In genomic region chr4:105472871-105473339, GRCh38 we compare ENCODE assay signal across 8 cellular contexts. TPM values are rescaled to one million over a fixed set of nuclear protein-coding genes. Genes with fewer than 3 reads are reported as not detected.
A peak's percentile ranks its signal among the peaks of the same experiment; 100 is the strongest.
DNase-seq lines count a peak whose midpoint lies in the region; ATAC-seq and TF ChIP-seq lines count a peak whose summit lies in the region.

No MANE protein-coding gene starts in this region.

- no peak overlapping the region for H2AK5ac ChIP-seq in mesenchymal stem cell (ENCODE audit: low read length, severe bottlenecking)

- H3K36me3 ChIP-seq in mammary epithelial cell (ENCODE audit: insufficient read depth, low read length) (no peaks in the 10 kb centered on the region), mesenchymal stem cell (ENCODE audit: control insufficient read depth in 1 of 2, insufficient read depth in 2 of 2, low read depth in 1 of 2, low read length in 2 of 2) (no peaks in the 10 kb centered on the region), vagina (no peaks in the 10 kb centered on the region)

- 1% methylated on average over 20 of the region's 20 CpGs for WGBS in mammary epithelial cell (ENCODE audit: low coverage, missing lambda C conversion rate)
- WGBS in mesenchymal stem cell = 14% methylated on average over 20 of the region's 20 CpGs

- H3K4me3 ChIP-seq in LNCaP clone FGC (ENCODE audit: low read depth, low read length) (peak overlapping the region; percentile 94), mammary epithelial cell (replicated peaks in 1 of 3; ENCODE audit: insufficient read depth in 1 of 3, low read depth in 2 of 3, low read length in 3 of 3) (peak overlapping the region; percentile 84 to 95 (median 89)), mesenchymal stem cell (ENCODE audit: insufficient read depth in 1 of 2, low read depth in 1 of 2, low read length in 2 of 2) (peak overlapping the region; percentile 94 to 99), vagina (peak overlapping the region; percentile 78 to 91)

- CTCF ChIA-PET in mammary epithelial cell (lab: Charles Lee; ENCODE audit: low non-redundant PET) = interaction anchor here (0.6 kb wide), 1 partner anchor 188 kb away, joined by 4 read pairs; no protein-coding TSS in a partner anchor

- TF ChIP-seq CTCF in LNCaP clone FGC (IDR thresholded peaks at IDR 0.05; ENCODE audit: control insufficient read depth, extremely low read depth, insufficient read depth) (no peak), mammary epithelial cell (conservative IDR thresholded peaks at IDR 0.05 in 1 of 2, IDR thresholded peaks at IDR 0.05 in 1 of 2; ENCODE audit: extremely low read depth in 1 of 2, insufficient read depth in 1 of 2, low read depth in 1 of 2, low read length in 2 of 2) (no peak), vagina (IDR thresholded peaks at IDR 0.05) (no peak)

- no peak for DNase-seq in Right ventricle myocardium superior
- DNase-seq in cardiac septum (ENCODE audit: low spot score) = no peak
- no peak for DNase-seq in LNCaP clone FGC (ENCODE audit: low read depth)
- no peak for DNase-seq in mammary epithelial cell
- no peak for DNase-seq in mesenchymal stem cell
- peak in 1 of 2 donors; percentile 93 for DNase-seq in vagina (ENCODE audit: extremely low spot score in 2 of 2)
- DNase-seq in stimulated activated CD4-positive, alpha-beta T cell treated with anti-CD3 and anti-CD28 coated beads, Interleukin-15, amount 100 ng/mL, for 24 hours = no peak
- no peak for DNase-seq in mesenteric fat pad (ENCODE audit: low spot score)

- dilution Hi-C loops in mammary epithelial cell (cut with HindIII; ENCODE audit: low sequenced_read_pairs) = no loop called here

- H3K9ac ChIP-seq in mammary epithelial cell (ENCODE audit: insufficient read depth, low read length) = peak overlapping the region; percentile 96
- peak overlapping the region; percentile 99 for H3K9ac ChIP-seq in mesenchymal stem cell (ENCODE audit: low read length)

- H3K18ac ChIP-seq in mesenchymal stem cell (ENCODE audit: low read depth in 1 of 2, low read length in 2 of 2) = peak overlapping the region; percentile 66 to 78

- H4K91ac ChIP-seq in mesenchymal stem cell (ENCODE audit: low read length) = no peak overlapping the region

- no peak overlapping the region for H3K4ac ChIP-seq in mesenchymal stem cell (ENCODE audit: low read depth in 1 of 2, low read length in 2 of 2)

- H2BK120ac ChIP-seq in mesenchymal stem cell (ENCODE audit: low read depth, low read length) = no peak overlapping the region

- H3K79me2 ChIP-seq in mammary epithelial cell (ENCODE audit: insufficient read depth, low read length) = peaks cover 53% of the 10 kb centered on the region

- H3K4me2 ChIP-seq in mammary epithelial cell (ENCODE audit: insufficient read depth, low read depth, low read length) (peak overlapping the region; percentile 95), mesenchymal stem cell (ENCODE audit: low read length, poor library complexity, severe bottlenecking) (peak overlapping the region; percentile 81)

- peaks cover 8% of the 10 kb centered on the region for H3K79me1 ChIP-seq in mesenchymal stem cell (replicated peaks; ENCODE audit: low read length, poor library complexity, severe bottlenecking)

- H2BK12ac ChIP-seq in mesenchymal stem cell (ENCODE audit: low read length in 2 of 2) = peak overlapping the region in 1 of 2 experiments; percentile 54

- no peak overlapping the region for H3K23ac ChIP-seq in mesenchymal stem cell (ENCODE audit: low read length in 2 of 2)

- H3K27ac ChIP-seq in mammary epithelial cell (ENCODE audit: insufficient read depth, low read depth, low read length) (peak overlapping the region; percentile 83), mesenchymal stem cell (ENCODE audit: low read length, poor library complexity, severe bottlenecking) (peak overlapping the region; percentile 91), vagina (peak overlapping the region; percentile 97)

- no TSS peak for BruUV-seq in mammary epithelial cell (replicated peaks; lab: Mats Ljungman, UMichigan)

- in situ Hi-C loops in mammary epithelial cell (cut with MboI; ENCODE audit: low sequenced_read_pairs in 2 of 2) = loop anchor here in 1 of 2 donors (25.0 kb wide), 2 partner anchors 336 to 1486 kb away; partner anchors contain the start of gene TET2

- no peak overlapping the region for H2BK5ac ChIP-seq in mesenchymal stem cell (ENCODE audit: low read depth, low read length, poor library complexity, severe bottlenecking)

- no peak overlapping the region for H3K14ac ChIP-seq in mesenchymal stem cell (ENCODE audit: low read length in 2 of 2)

- peaks cover 2% of the 10 kb centered on the region for H4K20me1 ChIP-seq in mammary epithelial cell (ENCODE audit: insufficient read depth, low read length)

- H3K27me3 ChIP-seq in mammary epithelial cell (ENCODE audit: insufficient read depth, low read length) (no peaks in the 10 kb centered on the region), mesenchymal stem cell (ENCODE audit: control insufficient read depth in 1 of 2, insufficient read depth in 1 of 2, low read length in 2 of 2) (no peaks in the 10 kb centered on the region), vagina (no peaks in the 10 kb centered on the region)

- H3K4me1 ChIP-seq in mammary epithelial cell (ENCODE audit: insufficient read depth, low read length) (peaks cover 7% of the 10 kb centered on the region), mesenchymal stem cell (ENCODE audit: control insufficient read depth, insufficient read depth, low read depth, low read length) (peaks cover 4% of the 10 kb centered on the region), vagina (peaks cover 35% of the 10 kb centered on the region)

- H2BK15ac ChIP-seq in mesenchymal stem cell (ENCODE audit: low read depth, poor library complexity, severe bottlenecking) = no peak overlapping the region

- H3K9me3 ChIP-seq in mammary epithelial cell (replicated peaks; ENCODE audit: insufficient read depth, low read length) (no peaks in the 10 kb centered on the region), mesenchymal stem cell (ENCODE audit: control insufficient read depth, low read length) (no peaks in the 10 kb centered on the region), vagina (no peaks in the 10 kb centered on the region)

- peak overlapping the region; percentile 52 for H4K8ac ChIP-seq in mesenchymal stem cell (ENCODE audit: low read length)

- no peak for TF ChIP-seq POLR2A in vagina (IDR thresholded peaks at IDR 0.05)

- H2AFZ ChIP-seq in mammary epithelial cell (ENCODE audit: low read depth, low read length) (peak overlapping the region; percentile 93), mesenchymal stem cell (ENCODE audit: low read depth, low read length) (peak overlapping the region; percentile 73)

- intact Hi-C loops in Right ventricle myocardium superior (cut with DNase I) (loop anchor here (2.0 kb wide), 1 partner anchor 326 kb away; the partner anchor contains the start of gene TET2), cardiac septum (cut with DNase I) (loop anchor here (2.0 to 5.0 kb wide), 3 partner anchors 86 to 326 kb away; partner anchors contain the start of gene TET2), mammary epithelial cell (cut with micrococcal nuclease) (loop anchor here (1.0 to 10.0 kb wide), 5 partner anchors 228 to 1477 kb away; no protein-coding TSS in a partner anchor), vagina (cut with DNase I) (loop anchor here (5.0 kb wide), 1 partner anchor 326 kb away; the partner anchor contains the start of gene TET2)

- ATAC-seq in Right ventricle myocardium superior (ENCODE audit: poor library complexity) = peak; percentile 5

RNA-seq across cellular contexts. Expression of gene PPA2, which starts 1.0 kb away (rescaled TPM):
- 93.1 TPM for total RNA-seq in Right ventricle myocardium superior
- total RNA-seq in cardiac septum = 81.6 TPM
- 10 to 100 TPM; 92.5 to 99.0 TPM for total RNA-seq in mammary epithelial cell
- 74.7 TPM for polyA plus RNA-seq in mammary epithelial cell
- polyA minus RNA-seq in mammary epithelial cell = 26.8 TPM
- 101 TPM for polyA plus RNA-seq in mesenchymal stem cell (2013, experiment 1 of 2)
- polyA plus RNA-seq in mesenchymal stem cell (2013, experiment 2 of 2) = 119 TPM
- total RNA-seq in vagina = 118 TPM
- 67.2 TPM for total RNA-seq in mesenteric fat pad
